In genomic region chr10:71635251-71635866, GRCh38 we compare ENCODE assay signal across 1 cellular context.
TF ChIP-seq lines count a peak whose summit lies in the region.

No MANE protein-coding gene starts in this region.

TF ChIP-seq in K562, 482 proteins besides CTCF, POLR2A, EP300 and RAD21 (continued from another document and continues in another):
- TF ChIP-seq ZBTB9 (CRISPR knock-in tag; IDR thresholded peaks at IDR 0.05) (peak; percentile 31; the same call in 1 of the 2 replicates), ADNP (tag; IDR thresholded peaks at IDR 0.05) (no peak), CEBPB (tag; IDR thresholded peaks at IDR 0.05) (peak; percentile 60), CGGBP1 (CRISPR knock-in tag; IDR thresholded peaks at IDR 0.05) (no peak), TBL1XR1 (IDR thresholded peaks at IDR 0.05; ENCODE audit: low read length in 2 of 2) (peak; percentile 93; a peak in 3 of 4 replicates), GATA2 (CRISPR knock-in tag; IDR thresholded peaks at IDR 0.05) (peak; percentile 97), JUND (IDR thresholded peaks at IDR 0.05; ENCODE audit: borderline replicate concordance, low read depth, low read length) (0 out of 2 replicates have a peak, but pooled peaks have one; percentile 32), JUND (tag; IDR thresholded peaks at IDR 0.05; ENCODE audit: borderline replicate concordance, low read depth, low read length) (no peak; the same call in 2 of the 3 replicates), JUNB (CRISPR knock-in tag; conservative IDR thresholded peaks at IDR 0.05) (no peak), NR4A1 (CRISPR knock-in tag; IDR thresholded peaks at IDR 0.05) (no peak), NR4A1 (tag; IDR thresholded peaks at IDR 0.05) (0 out of 2 replicates have a peak, but pooled peaks have one; percentile 69), PHF8 (IDR thresholded peaks at IDR 0.05; ENCODE audit: borderline replicate concordance, low read length) (no peak), ZEB2 (IDR thresholded peaks at IDR 0.05) (peak; percentile 93), STAT6 (CRISPR knock-in tag; IDR thresholded peaks at IDR 0.05) (no peak), ZNF785 (CRISPR knock-in tag; IDR thresholded peaks at IDR 0.05) (no peak), SIRT6 (IDR thresholded peaks at IDR 0.05; ENCODE audit: low read depth, low read length) (no peak), NR2C1 (IDR thresholded peaks at IDR 0.05) (no peak), NR2C1 (tag; IDR thresholded peaks at IDR 0.05) (peak; percentile 82), ARID1B (IDR thresholded peaks at IDR 0.05) (peak; percentile 99), FOXM1 (IDR thresholded peaks at IDR 0.05; ENCODE audit: low read depth) (peak; percentile 88), FOXM1 (CRISPR knock-in tag; IDR thresholded peaks at IDR 0.05; ENCODE audit: low read depth) (no peak), NFE2 (IDR thresholded peaks at IDR 0.05; ENCODE audit: low read depth) (no peak), POLR2AphosphoS5 (IDR thresholded peaks at IDR 0.05; ENCODE audit: control insufficient read depth, insufficient read depth, low read depth, low read length) (peak; percentile 91), ZBTB26 (CRISPR knock-in tag; IDR thresholded peaks at IDR 0.05) (peak; percentile 97), DMBX1 (CRISPR knock-in tag; IDR thresholded peaks at IDR 0.05; ENCODE audit: borderline replicate concordance) (peak; percentile 89), MAFF (IDR thresholded peaks at IDR 0.05; ENCODE audit: low read length) (no peak), ZNF511 (CRISPR knock-in tag; IDR thresholded peaks at IDR 0.05) (no peak), GTF2E2 (tag; IDR thresholded peaks at IDR 0.05) (peak; percentile 41; the same call in 1 of the 2 replicates), HDAC2 (IDR thresholded peaks at IDR 0.05) (peak; percentile 99), TFAP4 (CRISPR knock-in tag; IDR thresholded peaks at IDR 0.05; ENCODE audit: borderline replicate concordance) (peak; percentile 60), MGA (IDR thresholded peaks at IDR 0.05) (no peak), ETV5 (CRISPR knock-in tag; IDR thresholded peaks at IDR 0.05; ENCODE audit: low read depth) (peak; percentile 79), CCAR2 (IDR thresholded peaks at IDR 0.05; ENCODE audit: low read depth, low read length) (no peak), MYNN (IDR thresholded peaks at IDR 0.05) (peak; percentile 63; the same call in 1 of the 2 replicates), MYNN (CRISPR knock-in tag; IDR thresholded peaks at IDR 0.05) (no peak), SMARCE1 (IDR thresholded peaks at IDR 0.05) (peak; percentile 95), TRIM28 (IDR thresholded peaks at IDR 0.05) (peak; percentile 56; the same call in 1 of the 2 replicates), SAP30 (IDR thresholded peaks at IDR 0.05; ENCODE audit: borderline replicate concordance, insufficient read depth, low read depth, low read length, poor library complexity, severe bottlenecking) (no peak), THRAP3 (IDR thresholded peaks at IDR 0.05; ENCODE audit: borderline replicate concordance) (peak; percentile 55; the same call in 1 of the 2 replicates), SMARCA5 (IDR thresholded peaks at IDR 0.05) (0 out of 2 replicates have a peak, but pooled peaks have one; percentile 42), TAL1 (IDR thresholded peaks at IDR 0.05) (peak; percentile 96), ZNF263 (CRISPR knock-in tag; IDR thresholded peaks at IDR 0.05; ENCODE audit: borderline replicate concordance) (peak; percentile 86), MED1 (CRISPR knock-in tag; IDR thresholded peaks at IDR 0.05; ENCODE audit: borderline replicate concordance) (no peak), RUNX1 (IDR thresholded peaks at IDR 0.05; ENCODE audit: low read depth) (peak; percentile 78; the same call in 1 of the 2 replicates), ZNF12 (CRISPR knock-in tag; IDR thresholded peaks at IDR 0.05) (peak; percentile 99), RNF2 (IDR thresholded peaks at IDR 0.05) (peak; percentile 62; the same call in 1 of the 2 replicates), ZNF766 (CRISPR knock-in tag; conservative IDR thresholded peaks at IDR 0.05) (no peak)
- TF ChIP-seq, protein P1, sequence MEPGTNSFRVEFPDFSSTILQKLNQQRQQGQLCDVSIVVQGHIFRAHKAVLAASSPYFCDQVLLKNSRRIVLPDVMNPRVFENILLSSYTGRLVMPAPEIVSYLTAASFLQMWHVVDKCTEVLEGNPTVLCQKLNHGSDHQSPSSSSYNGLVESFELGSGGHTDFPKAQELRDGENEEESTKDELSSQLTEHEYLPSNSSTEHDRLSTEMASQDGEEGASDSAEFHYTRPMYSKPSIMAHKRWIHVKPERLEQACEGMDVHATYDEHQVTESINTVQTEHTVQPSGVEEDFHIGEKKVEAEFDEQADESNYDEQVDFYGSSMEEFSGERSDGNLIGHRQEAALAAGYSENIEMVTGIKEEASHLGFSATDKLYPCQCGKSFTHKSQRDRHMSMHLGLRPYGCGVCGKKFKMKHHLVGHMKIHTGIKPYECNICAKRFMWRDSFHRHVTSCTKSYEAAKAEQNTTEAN (CRISPR knock-in tag; IDR thresholded peaks at IDR 0.05) = no peak
- TF ChIP-seq, protein P2, sequence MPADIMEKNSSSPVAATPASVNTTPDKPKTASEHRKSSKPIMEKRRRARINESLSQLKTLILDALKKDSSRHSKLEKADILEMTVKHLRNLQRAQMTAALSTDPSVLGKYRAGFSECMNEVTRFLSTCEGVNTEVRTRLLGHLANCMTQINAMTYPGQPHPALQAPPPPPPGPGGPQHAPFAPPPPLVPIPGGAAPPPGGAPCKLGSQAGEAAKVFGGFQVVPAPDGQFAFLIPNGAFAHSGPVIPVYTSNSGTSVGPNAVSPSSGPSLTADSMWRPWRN (IDR thresholded peaks at IDR 0.05; ENCODE audit: low read depth) = peak; percentile 78
